ENCODE assay signal across 8 cellular contexts in the genomic region with DNA sequence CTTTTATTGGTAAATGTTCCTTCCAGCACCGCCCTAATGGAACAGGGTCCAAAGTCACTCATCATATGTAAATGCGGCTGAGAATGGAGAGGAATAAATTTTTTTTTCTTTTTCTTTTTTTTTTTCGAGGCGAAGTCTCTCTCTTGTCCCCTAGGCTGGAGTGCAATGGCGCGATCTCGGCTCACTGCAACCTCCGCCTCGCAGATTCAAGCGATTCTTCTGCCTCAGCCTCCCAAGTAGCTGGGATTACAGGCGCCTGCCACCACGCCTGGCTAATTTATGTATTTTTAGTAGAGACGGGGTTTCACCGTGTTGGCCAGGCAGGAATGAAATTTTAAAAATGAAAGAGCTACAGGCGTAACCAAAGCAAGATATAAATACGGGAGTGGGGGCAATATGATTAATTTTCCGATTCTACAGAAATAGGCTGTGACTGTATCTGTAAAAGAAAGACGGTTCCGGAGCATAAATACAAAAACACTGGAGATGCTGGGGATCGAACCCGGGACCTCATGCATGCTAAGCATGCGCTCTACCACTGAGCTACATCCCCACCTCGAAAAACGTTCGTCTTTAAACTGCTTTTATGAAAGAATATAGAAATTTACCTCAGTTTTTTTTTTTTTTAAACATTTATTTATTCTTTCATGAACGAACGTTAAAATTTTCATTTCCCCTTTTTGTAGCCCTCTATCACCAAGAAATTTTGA.
DNase-seq lines count a peak whose midpoint lies in the region; ATAC-seq, FAIRE-seq and TF ChIP-seq lines count a peak whose summit lies in the region.

No MANE protein-coding gene starts in this region.

- no peak overlapping the region for H3K27ac ChIP-seq in Karpas-422 (ENCODE audit: low read length)
- no peak overlapping the region for H3K27ac ChIP-seq in SU-DHL-6 (ENCODE audit: low read depth, low read length)
- H3K27ac ChIP-seq in iPS DF 6.9 (ENCODE audit: low read length) = no peak overlapping the region
- H3K27ac ChIP-seq in small intestine (ENCODE audit: low read depth in 1 of 2, low read length in 1 of 2) = no peak overlapping the region

- peaks cover 20% of the 10 kb centered on the region for H3K4me1 ChIP-seq in Karpas-422 (ENCODE audit: low read length)
- no peaks in the 10 kb centered on the region for H3K4me1 ChIP-seq in iPS DF 6.9 (ENCODE audit: control insufficient read depth, insufficient read depth, low read length)
- no peaks in the 10 kb centered on the region for H3K4me1 ChIP-seq in small intestine (ENCODE audit: control insufficient read depth in 2 of 2, insufficient read depth in 1 of 2, low read depth in 1 of 2, low read length in 1 of 2)

- H3K9me2 ChIP-seq in Karpas-422 (replicated peaks; ENCODE audit: insufficient read depth, low read length) = no peaks in the 10 kb centered on the region
- H3K9me2 ChIP-seq in SU-DHL-6 (replicated peaks; ENCODE audit: insufficient read depth, low read length) = no peaks in the 10 kb centered on the region

- in situ Hi-C loops in astrocyte of the spinal cord (cut with HindIII; ENCODE audit: low sequenced_read_pairs) = no loop called here

- peak; percentile 46 to 58 for DNase-seq in activated CD4-positive, alpha-beta T cell treated with anti-CD3 and anti-CD28 coated beads for 24 hours (ENCODE audit: low read depth in 2 of 2)
- no peak for DNase-seq in activated CD4-positive, alpha-beta T cell treated with anti-CD3 and anti-CD28 coated beads for 1 hour
- DNase-seq in Karpas-422 (peak; percentile 86), astrocyte of the spinal cord (ENCODE audit: low read depth, low spot score) (peak; percentile 70), iPS DF 6.9 (ENCODE audit: low read depth, low spot score) (no peak), small intestine (peak; percentile 2)

- no peaks in the 10 kb centered on the region for H3F3A ChIP-seq in SU-DHL-6 (ENCODE audit: insufficient read depth)

- H2AFZ ChIP-seq in Karpas-422 (ENCODE audit: low read length) (peak overlapping the region; percentile 64), SU-DHL-6 (ENCODE audit: low read depth, low read length, severe bottlenecking) (peak overlapping the region; percentile 3)

- no peak for ATAC-seq in GM19452 (IDR thresholded peaks at IDR 0.05; ENCODE audit: unreplicated experiment)

- TF ChIP-seq CTCF in SU-DHL-6 (IDR thresholded peaks at IDR 0.05; ENCODE audit: insufficient read depth, low read length, poor library complexity, severe bottlenecking) (no peak), astrocyte of the spinal cord (IDR thresholded peaks at IDR 0.05; ENCODE audit: low read depth, low read length) (no peak)

- H3K9ac ChIP-seq in Karpas-422 (ENCODE audit: low read length) (peak overlapping the region; percentile 60), SU-DHL-6 (ENCODE audit: low read length) (peak overlapping the region; percentile 26)

- no peaks in the 10 kb centered on the region for H3K36me3 ChIP-seq in Karpas-422 (ENCODE audit: insufficient read depth, low read length)
- H3K36me3 ChIP-seq in SU-DHL-6 (ENCODE audit: low read length) = no peaks in the 10 kb centered on the region
- no peaks in the 10 kb centered on the region for H3K36me3 ChIP-seq in iPS DF 6.9 (ENCODE audit: control insufficient read depth, insufficient read depth, low read length)
- no peaks in the 10 kb centered on the region for H3K36me3 ChIP-seq in small intestine (ENCODE audit: control insufficient read depth in 2 of 2, insufficient read depth in 2 of 2, low read length in 2 of 2)

- H4K20me1 ChIP-seq in Karpas-422 (ENCODE audit: insufficient read depth, low read depth, low read length) = no peaks in the 10 kb centered on the region
- no peaks in the 10 kb centered on the region for H4K20me1 ChIP-seq in SU-DHL-6 (ENCODE audit: low read depth, low read length)

- H3K27me3 ChIP-seq in Karpas-422 (ENCODE audit: low read length) = no peaks in the 10 kb centered on the region
- H3K27me3 ChIP-seq in SU-DHL-6 (ENCODE audit: low read length) = no peaks in the 10 kb centered on the region
- H3K27me3 ChIP-seq in iPS DF 6.9 (ENCODE audit: control insufficient read depth, insufficient read depth, low read length) = no peaks in the 10 kb centered on the region
- H3K27me3 ChIP-seq in small intestine (ENCODE audit: control insufficient read depth in 2 of 2, insufficient read depth in 2 of 2, low read length in 2 of 2) = peaks cover 0 to 22% of the 10 kb centered on the region in 2 donors

- no peak for FAIRE-seq in small intestine (lab: Jason Lieb, UNC)

- no CpG with 5 or more reads among the region's 27 CpGs for WGBS in iPS DF 6.9 (ENCODE audit: insufficient coverage, insufficient read length)
- WGBS in small intestine, 3 donors = 2 to 5% (median 5%) methylated on average over 27 of the region's 27 CpGs

- H3K4me3 ChIP-seq in Karpas-422 (ENCODE audit: low read length) (peak overlapping the region; percentile 67), SU-DHL-6 (ENCODE audit: insufficient read depth, low read length, poor library complexity, severe bottlenecking) (peak overlapping the region; percentile 44), astrocyte of the spinal cord (ENCODE audit: low read depth, low read length) (peak overlapping the region; percentile 44), iPS DF 6.9 (ENCODE audit: low read length) (peak overlapping the region; percentile 75; the same call in 1 of the 2 replicates), small intestine (ENCODE audit: low read depth in 1 of 2, low read length in 2 of 2) (no peak overlapping the region)

- H3K9me3 ChIP-seq in Karpas-422 (ENCODE audit: low read length) (no peaks in the 10 kb centered on the region), SU-DHL-6 (ENCODE audit: insufficient read depth, low read length) (no peaks in the 10 kb centered on the region), iPS DF 6.9 (ENCODE audit: control insufficient read depth, insufficient read depth, low read length) (no peaks in the 10 kb centered on the region), small intestine (ENCODE audit: control insufficient read depth, low read depth) (no peaks in the 10 kb centered on the region)

- H3K79me2 ChIP-seq in Karpas-422 (ENCODE audit: low read length) = no peaks in the 10 kb centered on the region
- H3K79me2 ChIP-seq in SU-DHL-6 (ENCODE audit: insufficient read depth, low read length) = no peaks in the 10 kb centered on the region

- H3K4me2 ChIP-seq in Karpas-422 (ENCODE audit: low read depth, low read length, poor library complexity, severe bottlenecking) (peak overlapping the region; percentile 91), SU-DHL-6 (ENCODE audit: low read depth, low read length, poor library complexity, severe bottlenecking) (peak overlapping the region; percentile 65)

Comparison
In these comparisons a context has a peak if more than half of its experiments do, and no peak if none do; other contexts are left out.
1. DNase-seq: peak in activated CD4-positive, alpha-beta T cell treated with anti-CD3 and anti-CD28 coated beads for 24 hours (2 of 2), Karpas-422 (single experiment), astrocyte of the spinal cord (single experiment) and small intestine (single experiment); none in activated CD4-positive, alpha-beta T cell treated with anti-CD3 and anti-CD28 coated beads for 1 hour (single experiment) and iPS DF 6.9 (single experiment).
2. H3K4me3 ChIP-seq: peak in Karpas-422 (single experiment), SU-DHL-6 (single experiment), astrocyte of the spinal cord (single experiment) and iPS DF 6.9 (single experiment); none in small intestine (0 of 2).